In genomic region chr4:89665662-89666061, GRCh38 we compare ENCODE assay signal across 1 cellular context.
TF ChIP-seq lines count a peak whose summit lies in the region.

No MANE protein-coding gene starts in this region.

TF ChIP-seq in WTC11, 78 proteins besides CTCF, POLR2A, EP300 and RAD21 (continued from another document):
- no peak for TF ChIP-seq ERG (CRISPR knock-in tag; IDR thresholded peaks at IDR 0.05)
- no peak for TF ChIP-seq MLX (CRISPR knock-in tag; IDR thresholded peaks at IDR 0.05)
- TF ChIP-seq ZNF263 (CRISPR knock-in tag; IDR thresholded peaks at IDR 0.05; ENCODE audit: low read depth), result no peak
- TF ChIP-seq ESRRA (CRISPR knock-in tag; IDR thresholded peaks at IDR 0.05; ENCODE audit: borderline replicate concordance), result no peak
- TF ChIP-seq ZNF416 (CRISPR knock-in tag; IDR thresholded peaks at IDR 0.05), result no peak
- TF ChIP-seq ZBTB21 (CRISPR knock-in tag; IDR thresholded peaks at IDR 0.05; ENCODE audit: borderline replicate concordance), result no peak
- TF ChIP-seq, protein P1, sequence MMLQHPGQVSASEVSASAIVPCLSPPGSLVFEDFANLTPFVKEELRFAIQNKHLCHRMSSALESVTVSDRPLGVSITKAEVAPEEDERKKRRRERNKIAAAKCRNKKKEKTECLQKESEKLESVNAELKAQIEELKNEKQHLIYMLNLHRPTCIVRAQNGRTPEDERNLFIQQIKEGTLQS (CRISPR knock-in tag; conservative IDR thresholded peaks at IDR 0.05), result no peak
- no peak for TF ChIP-seq SP1 (CRISPR knock-in tag; conservative IDR thresholded peaks at IDR 0.05)
TF ChIP-seq in WTC11: peak in this region for 0.
